29 cellular contexts compared by ENCODE assay signal in the genomic region with DNA sequence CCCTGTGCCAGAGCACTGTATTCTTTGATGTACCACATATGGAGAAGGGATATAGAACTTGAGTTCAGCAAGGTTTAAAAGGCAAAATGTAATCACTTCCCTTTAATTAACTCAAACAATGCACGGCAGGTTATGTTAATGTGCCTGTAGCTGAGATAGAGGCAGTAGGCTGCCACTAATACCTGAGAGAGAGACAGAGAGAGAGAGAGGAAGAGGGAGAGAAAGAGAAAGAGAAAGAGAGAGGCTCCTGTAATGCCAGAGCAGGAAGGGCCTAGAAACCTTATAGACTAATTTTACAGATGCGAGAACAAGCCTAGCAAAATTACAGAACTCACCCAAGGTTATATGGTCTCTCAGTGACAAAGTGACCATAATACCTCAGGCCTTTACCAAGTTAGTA.
"Had no signal": no experiment of that assay in that cellular context is flagged by ENCODE, and none has a peak within 500 bp of the region (broad histone marks: within the 10 kb centered on the region; RNA-seq: fewer than 3 reads in every experiment).

No MANE protein-coding gene starts in this region.

- H3K4me3 Mint-ChIP-seq: activated CD4-positive, alpha-beta T cell treated with anti-CD3 and anti-CD28 coated beads, Interleukin-2, amount 10 ng/mL, durations not matched to agents 24 days and 14 days; activated CD8-positive, alpha-beta T cell treated with anti-CD3 and anti-CD28 coated beads for 36 hours; activated naive CD4-positive, alpha-beta T cell treated with anti-CD3 and anti-CD28 coated beads, Interleukin-2, amount 50 U/mL, for 24 hours; activated naive CD8-positive, alpha-beta T cell treated with anti-CD3 and anti-CD28 coated beads, Interleukin-2, amount 10 ng/mL, durations not matched to agents 7 days and 5 days; activated T-cell treated with anti-CD3 and anti-CD28 coated beads, Interleukin-2, amount 50 U/mL, for 72 hours; activated T-helper 17 cell treated with anti-CD3 and anti-CD28 coated beads, Interleukin-2, amount 50 U/mL, for 72 hours had no signal

- H3K4me1 Mint-ChIP-seq: activated CD4-positive, alpha-beta T cell treated with anti-CD3 and anti-CD28 coated beads, Interleukin-2, amount 10 ng/mL, durations not matched to agents 24 days and 14 days; activated naive CD4-positive, alpha-beta T cell treated with anti-CD3 and anti-CD28 coated beads, Interleukin-2, amount 50 U/mL, for 24 hours; activated naive CD8-positive, alpha-beta T cell treated with anti-CD3 and anti-CD28 coated beads, Interleukin-2, amount 10 ng/mL, durations not matched to agents 7 days and 5 days; activated T-helper 17 cell treated with anti-CD3 and anti-CD28 coated beads, Interleukin-2, amount 50 U/mL, for 72 hours had no signal

- H3K36me3 ChIP-seq: breast epithelium, WERI-Rb-1 had no signal

- H3K27me3 Mint-ChIP-seq: activated CD4-positive, alpha-beta T cell treated with anti-CD3 and anti-CD28 coated beads, Interleukin-2, amount 10 ng/mL, durations not matched to agents 24 days and 14 days; activated naive CD8-positive, alpha-beta T cell treated with anti-CD3 and anti-CD28 coated beads, Interleukin-2, amount 10 ng/mL, durations not matched to agents 7 days and 5 days had no signal

- H3K9me3 Mint-ChIP-seq: activated CD4-positive, alpha-beta T cell treated with anti-CD3 and anti-CD28 coated beads, Interleukin-2, amount 10 ng/mL, durations not matched to agents 24 days and 14 days; activated CD8-positive, alpha-beta T cell treated with anti-CD3 and anti-CD28 coated beads for 36 hours; activated naive CD4-positive, alpha-beta T cell treated with anti-CD3 and anti-CD28 coated beads, Interleukin-2, amount 50 U/mL, for 24 hours; activated naive CD8-positive, alpha-beta T cell treated with anti-CD3 and anti-CD28 coated beads, Interleukin-2, amount 10 ng/mL, durations not matched to agents 7 days and 5 days; activated T-cell treated with anti-CD3 and anti-CD28 coated beads, Interleukin-2, amount 50 U/mL, for 72 hours; activated T-helper 17 cell treated with anti-CD3 and anti-CD28 coated beads, Interleukin-2, amount 50 U/mL, for 72 hours had no signal

- H3K36me3 Mint-ChIP-seq: activated naive CD4-positive, alpha-beta T cell treated with anti-CD3 and anti-CD28 coated beads, Interleukin-2, amount 50 U/mL, for 24 hours; activated naive CD8-positive, alpha-beta T cell treated with anti-CD3 and anti-CD28 coated beads, Interleukin-2, amount 10 ng/mL, durations not matched to agents 7 days and 5 days had no signal

- H3K4me2 ChIP-seq: PC-9 had no signal

- ATAC-seq: activated CD8-positive, alpha-beta T cell treated with anti-CD3 and anti-CD28 coated beads for 36 hours; activated T-cell treated with anti-CD3 and anti-CD28 coated beads, Interleukin-2, amount 50 U/mL, for 72 hours; activated T-helper 17 cell treated with anti-CD3 and anti-CD28 coated beads, Interleukin-2, amount 50 U/mL, for 72 hours; body of pancreas had no signal

- FAIRE-seq: astrocyte had no signal

- H3K4me3 ChIP-seq: body of pancreas, breast epithelium, PC-9 had no signal

- H3K27me3 ChIP-seq: body of pancreas, breast epithelium had no signal

- H3K4me1 ChIP-seq: body of pancreas, breast epithelium had no signal

- H2AFZ ChIP-seq: PC-9 had no signal

- H3K27ac ChIP-seq: body of pancreas, breast epithelium, PC-9, WERI-Rb-1 had no signal

- DNase-seq: activated CD4-positive, alpha-beta T cell treated with anti-CD3 and anti-CD28 coated beads, Interleukin-2, amount 10 ng/mL, durations not matched to agents 24 days and 14 days; activated CD4-positive, alpha-beta T cell treated with anti-CD3 and anti-CD28 coated beads, Interleukin-2, amount 50 U/mL, for 4 hours; activated CD8-positive, alpha-beta T cell treated with anti-CD3 and anti-CD28 coated beads for 36 hours; activated effector memory CD4-positive, alpha-beta T cell treated with anti-CD3 and anti-CD28 coated beads, Interleukin-2, amount 50 U/mL, for 16 hours; activated naive CD4-positive, alpha-beta T cell; activated naive CD8-positive, alpha-beta T cell treated with anti-CD3 and anti-CD28 coated beads, Interleukin-2, amount 10 ng/mL, durations not matched to agents 7 days and 5 days; activated T-cell treated with anti-CD3 and anti-CD28 coated beads, Interleukin-2, amount 50 U/mL, for 1 hour; activated T-cell treated with anti-CD3 and anti-CD28 coated beads, Interleukin-2, amount 50 U/mL, for 72 hours; body of pancreas; Karpas-422; NCI-H1048; NCI-H1105 treated with DMSO at 0.1 percent for 48 hours; NCI-H1436 treated with DMSO at 0.1 percent for 48 hours; NCI-H1694 treated with DMSO at 0.1 percent for 48 hours; NCI-H2029; NCI-H345; NCI-H524 treated with DMSO at 0.1 percent for 48 hours; NCI-H748 treated with DMSO at 0.1 percent for 48 hours; PC-9; Right ventricle myocardium superior; SW 1271; T-helper 1 cell; T-helper 2 cell; T-helper 9 cell; WERI-Rb-1 had no signal

- H3K9me3 ChIP-seq: body of pancreas, breast epithelium had no signal

- H3K27ac Mint-ChIP-seq: activated CD4-positive, alpha-beta T cell treated with anti-CD3 and anti-CD28 coated beads, Interleukin-2, amount 10 ng/mL, durations not matched to agents 24 days and 14 days; activated CD8-positive, alpha-beta T cell treated with anti-CD3 and anti-CD28 coated beads for 36 hours; activated naive CD4-positive, alpha-beta T cell treated with anti-CD3 and anti-CD28 coated beads, Interleukin-2, amount 50 U/mL, for 24 hours; activated naive CD8-positive, alpha-beta T cell treated with anti-CD3 and anti-CD28 coated beads, Interleukin-2, amount 10 ng/mL, durations not matched to agents 7 days and 5 days; activated T-cell treated with anti-CD3 and anti-CD28 coated beads, Interleukin-2, amount 50 U/mL, for 72 hours; activated T-helper 17 cell treated with anti-CD3 and anti-CD28 coated beads, Interleukin-2, amount 50 U/mL, for 72 hours had no signal
